In genomic region chr1:89894210-89894668, GRCh38 we compare ENCODE assay signal across 1 cellular context.
A peak's percentile ranks its signal among the peaks of the same experiment; 100 is the strongest.
TF ChIP-seq lines count a peak whose summit lies in the region.

No MANE protein-coding gene starts in this region.

TF ChIP-seq in SK-N-SH, 30 proteins besides CTCF, POLR2A, EP300 and RAD21 (continued from another document):
- TF ChIP-seq ZBTB33 (IDR thresholded peaks at IDR 0.05; ENCODE audit: borderline replicate concordance, low read depth), result no peak
- no peak for TF ChIP-seq FOXM1 (IDR thresholded peaks at IDR 0.05; ENCODE audit: low read depth)
- TF ChIP-seq GABPA (IDR thresholded peaks at IDR 0.05; ENCODE audit: low read depth), result no peak
- TF ChIP-seq EZH2phosphoT487 (IDR thresholded peaks at IDR 0.05; ENCODE audit: borderline replicate concordance, low read depth), result no peak
- TF ChIP-seq JUND (IDR thresholded peaks at IDR 0.05), result peak; percentile 68
- TF ChIP-seq YY1 (IDR thresholded peaks at IDR 0.05; ENCODE audit: low read depth), result no peak
- TF ChIP-seq NRF1 (IDR thresholded peaks at IDR 0.05; ENCODE audit: low read depth, low read length), result no peak
- TF ChIP-seq MAX (IDR thresholded peaks at IDR 0.05; ENCODE audit: low read depth), result no peak; the same call in none of the 2 replicates
- peak; percentile 77 for TF ChIP-seq TCF12 (IDR thresholded peaks at IDR 0.05)
- TF ChIP-seq TAF1 (IDR thresholded peaks at IDR 0.05; ENCODE audit: borderline replicate concordance, low read depth, low read length), result no peak
- TF ChIP-seq PBX3 (IDR thresholded peaks at IDR 0.05), result peak; percentile 64
- TF ChIP-seq, protein P1, sequence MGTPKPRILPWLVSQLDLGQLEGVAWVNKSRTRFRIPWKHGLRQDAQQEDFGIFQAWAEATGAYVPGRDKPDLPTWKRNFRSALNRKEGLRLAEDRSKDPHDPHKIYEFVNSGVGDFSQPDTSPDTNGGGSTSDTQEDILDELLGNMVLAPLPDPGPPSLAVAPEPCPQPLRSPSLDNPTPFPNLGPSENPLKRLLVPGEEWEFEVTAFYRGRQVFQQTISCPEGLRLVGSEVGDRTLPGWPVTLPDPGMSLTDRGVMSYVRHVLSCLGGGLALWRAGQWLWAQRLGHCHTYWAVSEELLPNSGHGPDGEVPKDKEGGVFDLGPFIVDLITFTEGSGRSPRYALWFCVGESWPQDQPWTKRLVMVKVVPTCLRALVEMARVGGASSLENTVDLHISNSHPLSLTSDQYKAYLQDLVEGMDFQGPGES (IDR thresholded peaks at IDR 0.05; ENCODE audit: low read depth, low read length), result no peak
- no peak for TF ChIP-seq GATA2 (CRISPR knock-in tag; IDR thresholded peaks at IDR 0.05)
- TF ChIP-seq RXRA (IDR thresholded peaks at IDR 0.05; ENCODE audit: borderline replicate concordance, low read depth), result no peak
- no peak for TF ChIP-seq MEF2A (IDR thresholded peaks at IDR 0.05; ENCODE audit: borderline replicate concordance, low read depth)
- peak; percentile 53; the same call in 1 of the 2 replicates for TF ChIP-seq TEAD4 (IDR thresholded peaks at IDR 0.05; ENCODE audit: borderline replicate concordance, insufficient read depth)
- no peak for TF ChIP-seq SIN3A (IDR thresholded peaks at IDR 0.05; ENCODE audit: borderline replicate concordance, low read depth, low read length)
- no peak for TF ChIP-seq USF1 (IDR thresholded peaks at IDR 0.05; ENCODE audit: borderline replicate concordance, low read depth)
- TF ChIP-seq, protein P2, sequence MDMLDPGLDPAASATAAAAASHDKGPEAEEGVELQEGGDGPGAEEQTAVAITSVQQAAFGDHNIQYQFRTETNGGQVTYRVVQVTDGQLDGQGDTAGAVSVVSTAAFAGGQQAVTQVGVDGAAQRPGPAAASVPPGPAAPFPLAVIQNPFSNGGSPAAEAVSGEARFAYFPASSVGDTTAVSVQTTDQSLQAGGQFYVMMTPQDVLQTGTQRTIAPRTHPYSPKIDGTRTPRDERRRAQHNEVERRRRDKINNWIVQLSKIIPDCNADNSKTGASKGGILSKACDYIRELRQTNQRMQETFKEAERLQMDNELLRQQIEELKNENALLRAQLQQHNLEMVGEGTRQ (IDR thresholded peaks at IDR 0.05; ENCODE audit: borderline replicate concordance, low read depth, low read length), result no peak
- TF ChIP-seq NFIC (IDR thresholded peaks at IDR 0.05; ENCODE audit: borderline replicate concordance), result peak; percentile 79
